19 cellular contexts compared by ENCODE assay signal in genomic region chr1:209657918-209658317, GRCh38. TPM values are rescaled to one million over a fixed set of nuclear protein-coding genes. Genes with fewer than 3 reads are reported as not detected.
DNase-seq lines count a peak whose midpoint lies in the region; ATAC-seq, FAIRE-seq and TF ChIP-seq lines count a peak whose summit lies in the region.
"Had no signal": no experiment of that assay in that cellular context is flagged by ENCODE, and none has a peak within 500 bp of the region (broad histone marks: within the 10 kb centered on the region; RNA-seq: fewer than 3 reads in every experiment).

No MANE protein-coding gene starts in this region.

- peaks cover 4% of the 10 kb centered on the region for H3K36me3 Mint-ChIP-seq in Caco-2 (ENCODE audit: insufficient read depth, unreplicated experiment)

- H3K27ac ChIP-seq in RWPE1 (peak overlapping the region; percentile 76), kidney (ENCODE audit: low read depth in 2 of 2, low read length in 2 of 2) (no peak overlapping the region)
- H3K27ac ChIP-seq: A549 had no signal

- peak overlapping the region; percentile 80 for H3K27ac Mint-ChIP-seq in Caco-2 (ENCODE audit: unreplicated experiment)

- no peaks in the 10 kb centered on the region for H3K9me3 Mint-ChIP-seq in Caco-2 (ENCODE audit: unreplicated experiment)

- TF ChIP-seq CTCF in Caco-2 (IDR thresholded peaks at IDR 0.05; ENCODE audit: insufficient read depth in 1 of 2, low read depth in 1 of 2, low read length in 1 of 2, severe bottlenecking in 1 of 2, unreplicated experiment in 1 of 2) = no peak
- no peak for TF ChIP-seq CTCF in RWPE1 (conservative IDR thresholded peaks at IDR 0.05; ENCODE audit: low read depth)
- TF ChIP-seq CTCF in bronchial epithelial cell (IDR thresholded peaks at IDR 0.05; ENCODE audit: insufficient read depth, low read length, severe bottlenecking) = no peak
- no peak for TF ChIP-seq CTCF in kidney (IDR thresholded peaks at IDR 0.05; ENCODE audit: borderline replicate concordance, extremely low read depth, insufficient read depth)

- CTCF ChIA-PET in Caco-2 (lab: Charles Lee) (no interaction called here), RWPE1 (lab: Yijun Ruan, JAX) (interaction anchor here (1.9 kb wide), 1 partner anchor 14 kb away, joined by 4 read pairs; no protein-coding TSS in a partner anchor)

- no peaks in the 10 kb centered on the region for H3K27me3 ChIP-seq in Caco-2 (replicated peaks; ENCODE audit: control insufficient read depth, insufficient read depth, low read length)
- no peaks in the 10 kb centered on the region for H3K27me3 ChIP-seq in bronchial epithelial cell (ENCODE audit: control insufficient read depth, insufficient read depth, low read length)

- H3K4me3 Mint-ChIP-seq in Caco-2 (ENCODE audit: unreplicated experiment) = no peak overlapping the region

- H3K4me1 ChIP-seq in Caco-2 = peaks cover 79% of the 10 kb centered on the region
- peaks cover 18 to 31% of the 10 kb centered on the region in 2 donors for H3K4me1 ChIP-seq in kidney (ENCODE audit: control insufficient read depth in 1 of 2, insufficient read depth in 1 of 2, low read depth in 1 of 2, low read length in 2 of 2)

- DNase-seq in Caco-2 = no peak
- no peak for DNase-seq in RWPE1 (ENCODE audit: low spot score)
- DNase-seq in bronchial epithelial cell (ENCODE audit: low read depth) = peak; percentile 89
- DNase-seq in left lobe of liver (ENCODE audit: low spot score) = no peak
- DNase-seq in kidney = no peak
- no peak for DNase-seq in NCI-H1092 (lab: John Stamatoyannopoulos, UW)
- DNase-seq in NCI-H748 (lab: John Stamatoyannopoulos, UW; ENCODE audit: unreplicated experiment) = no peak
- DNase-seq in activated naive CD4-positive, alpha-beta T cell (lab: John Stamatoyannopoulos, UW) = no peak
- DNase-seq: C1 segment of cervical spinal cord, H7, NCI-H1436, NCI-H2029, NCI-H510A, SHP77 had no signal

- peak; percentile 9 for ATAC-seq in left lobe of liver
- ATAC-seq: A549, SK-N-SH treated with all-trans-retinoic acid at 6 μM for 48 hours had no signal

- POLR2A ChIA-PET in Caco-2 (lab: Charles Lee) = interaction anchor here (0.9 kb wide), 1 partner anchor 17 kb away, joined by 3 read pairs; no protein-coding TSS in a partner anchor
- POLR2A ChIA-PET in RWPE1 (lab: Yijun Ruan, JAX; ENCODE audit: low non-redundant PET) = no interaction called here

- FAIRE-seq in bronchial epithelial cell (lab: Jason Lieb, UNC) (no peak), kidney (lab: Jason Lieb, UNC) (no peak)
- FAIRE-seq: A549, GM12892 had no signal

- no peaks in the 10 kb centered on the region for H3K27me3 Mint-ChIP-seq in Caco-2 (ENCODE audit: insufficient read depth, unreplicated experiment)

- intact Hi-C loops in Caco-2 (cut with micrococcal nuclease; ENCODE audit: unreplicated experiment) (loop anchor here (10.0 kb wide), 2 partner anchors 233 to 263 kb away; no protein-coding TSS in a partner anchor), kidney (cut with DNase I) (no loop called here)

- H3K4me3 ChIP-seq in Caco-2 (ENCODE audit: low read depth, low read length) (no peak overlapping the region), bronchial epithelial cell (ENCODE audit: low read depth, low read length) (no peak overlapping the region), kidney (ENCODE audit: low read length in 2 of 2) (no peak overlapping the region)
- H3K4me3 ChIP-seq: A549 had no signal

- BruUV-seq in Caco-2 (replicated peaks; lab: Mats Ljungman, UMichigan) = no TSS peak

- H3K9me3 ChIP-seq in Caco-2 (no peaks in the 10 kb centered on the region), kidney (ENCODE audit: control insufficient read depth in 1 of 2, low read length in 2 of 2) (no peaks in the 10 kb centered on the region)
- H3K9me3 ChIP-seq: A549 had no signal

- H3K9ac ChIP-seq in kidney (ENCODE audit: low read length in 2 of 2) = no peak overlapping the region

- H3K36me3 ChIP-seq in Caco-2 (ENCODE audit: control insufficient read depth, insufficient read depth, low read length) = no peaks in the 10 kb centered on the region
- H3K36me3 ChIP-seq in bronchial epithelial cell (ENCODE audit: control insufficient read depth, insufficient read depth, low read length) = no peaks in the 10 kb centered on the region
- H3K36me3 ChIP-seq in kidney (ENCODE audit: control insufficient read depth in 1 of 2, insufficient read depth in 2 of 2, low read length in 2 of 2) = no peaks in the 10 kb centered on the region

- peaks cover 63% of the 10 kb centered on the region for H3K4me1 Mint-ChIP-seq in Caco-2 (ENCODE audit: low read depth, unreplicated experiment)

RNA-seq across cellular contexts. Expression of gene LAMB3, which starts 5.7 kb away (rescaled TPM):
- total RNA-seq in Caco-2 (2022) (112 and 125 TPM in 2 replicates), bronchial epithelial cell (1,162 and 3,106 TPM in 2 replicates), left lobe of liver (7.8 TPM), kidney (59.7 TPM)
- polyA plus RNA-seq in kidney (ENCODE audit: insufficient read depth, low read depth, low replicate concordance) = 2.5 TPM

RNA-seq across cellular contexts. Expression of gene G0S2, which starts 17.3 kb away (rescaled TPM):
- total RNA-seq in Caco-2 (2022) (40.4 and 45.7 TPM in 2 replicates), bronchial epithelial cell (301 and 418 TPM in 2 replicates), left lobe of liver (75.0 TPM), kidney (15.5 TPM)
- 103 TPM for polyA plus RNA-seq in kidney (ENCODE audit: insufficient read depth, low read depth, low replicate concordance)
- total RNA-seq: HT1080 had no signal

RNA-seq across cellular contexts. Expression of gene HSD11B1, which starts 46.7 kb away (rescaled TPM):
- total RNA-seq in Caco-2 (2022) = not detected in 2 replicates
- 4.1 and 10.5 TPM in 2 replicates for total RNA-seq in bronchial epithelial cell
- 479 TPM for total RNA-seq in left lobe of liver
- total RNA-seq in kidney = 1.8 TPM
- 5.5 TPM for polyA plus RNA-seq in kidney (ENCODE audit: insufficient read depth, low read depth, low replicate concordance)
- total RNA-seq: Daoy, H7 had no signal
- polyA plus RNA-seq: A549 had no signal

Comparison
In these comparisons a context has a peak if more than half of its experiments do, and no peak if none do; other contexts are left out.
1. RNA of gene HSD11B1, which starts 46.7 kb away (total RNA-seq): 479 TPM in left lobe of liver (single experiment); 4.1 to 10.5 TPM in bronchial epithelial cell, 1.8 TPM in kidney (single experiment) and not detected in Caco-2; every median in the first group is over 10 times any median in the second.